In genomic region chr9:14373726-14374125, GRCh38 we compare ENCODE assay signal across 17 cellular contexts. TPM values are rescaled to one million over a fixed set of nuclear protein-coding genes. Genes with fewer than 3 reads are reported as not detected.
DNase-seq lines count a peak whose midpoint lies in the region; ATAC-seq and TF ChIP-seq lines count a peak whose summit lies in the region.
"Had no signal": no experiment of that assay in that cellular context is flagged by ENCODE, and none has a peak within 500 bp of the region (broad histone marks: within the 10 kb centered on the region; RNA-seq: fewer than 3 reads in every experiment).

No MANE protein-coding gene starts in this region.

- TF ChIP-seq CTCF in endothelial cell (IDR thresholded peaks at IDR 0.05; ENCODE audit: unreplicated experiment) (no peak), mesothelial cell of epicardium (IDR thresholded peaks at IDR 0.05; ENCODE audit: unreplicated experiment) (no peak)

- no peak overlapping the region for H3K9ac ChIP-seq in SK-N-MC (ENCODE audit: insufficient read length)

- no peaks in the 10 kb centered on the region for H3K9me3 ChIP-seq in SK-N-MC (ENCODE audit: low read depth, low read length)

- H3K27ac Mint-ChIP-seq in endothelial cell (ENCODE audit: unreplicated experiment) (peak overlapping the region; percentile 97), mesothelial cell of epicardium (peak overlapping the region; percentile 97)
- H3K27ac Mint-ChIP-seq: B cell; effector memory CD8-positive, alpha-beta T cell had no signal

- no peak for ATAC-seq in left cardiac atrium
- ATAC-seq: effector memory CD8-positive, alpha-beta T cell had no signal

- no peaks in the 10 kb centered on the region for H3K9me3 Mint-ChIP-seq in endothelial cell (ENCODE audit: unreplicated experiment)
- H3K9me3 Mint-ChIP-seq in mesothelial cell of epicardium = peaks cover 12% of the 10 kb centered on the region
- H3K9me3 Mint-ChIP-seq: effector memory CD8-positive, alpha-beta T cell had no signal

- no peak for DNase-seq in SK-N-MC (ENCODE audit: low read depth, low spot score)
- no peak for DNase-seq in endothelial cell (ENCODE audit: low spot score)
- DNase-seq in mesothelial cell of epicardium (ENCODE audit: low spot score in 2 of 2, unreplicated experiment in 2 of 2) = no peak
- no peak for DNase-seq in Kasumi-1 (lab: John Stamatoyannopoulos, UW)
- no peak for DNase-seq in LoVo (ENCODE audit: low spot score)
- DNase-seq in posterior cingulate gyrus = no peak
- DNase-seq in left cardiac atrium = no peak
- DNase-seq: activated gamma-delta T cell treated with Interleukin-2 at 50 U/mL for 16 hours; central memory CD4-positive, alpha-beta T cell; effector memory CD8-positive, alpha-beta T cell; EL; foreskin keratinocyte; NCI-H2171 treated with DMSO at 0.1 percent for 48 hours; Right ventricle myocardium superior; T-helper 2 cell; WERI-Rb-1 had no signal

- peak overlapping the region; percentile 12; the same call in 1 of the 2 replicates for H3K4me3 ChIP-seq in SK-N-MC

- H3K4me3 Mint-ChIP-seq in endothelial cell (ENCODE audit: unreplicated experiment) = no peak overlapping the region
- H3K4me3 Mint-ChIP-seq in mesothelial cell of epicardium = no peak overlapping the region
- H3K4me3 Mint-ChIP-seq: B cell; effector memory CD8-positive, alpha-beta T cell had no signal

- H3K36me3 ChIP-seq in SK-N-MC (ENCODE audit: insufficient read depth, low read length) = no peaks in the 10 kb centered on the region
- H3K36me3 ChIP-seq: WERI-Rb-1 had no signal

- H3K36me3 Mint-ChIP-seq in endothelial cell (ENCODE audit: low read depth, unreplicated experiment) (no peaks in the 10 kb centered on the region), mesothelial cell of epicardium (peaks cover 10% of the 10 kb centered on the region)

- peak overlapping the region; percentile 4 for H3K27ac ChIP-seq in SK-N-MC
- H3K27ac ChIP-seq: foreskin keratinocyte, WERI-Rb-1 had no signal

- intact Hi-C loops in posterior cingulate gyrus (cut with DNase I) (no loop called here), left cardiac atrium (cut with DNase I) (no loop called here)

- H3K27me3 Mint-ChIP-seq in endothelial cell (ENCODE audit: unreplicated experiment) (no peaks in the 10 kb centered on the region), mesothelial cell of epicardium (ENCODE audit: low read depth) (no peaks in the 10 kb centered on the region)

- peaks cover 25% of the 10 kb centered on the region for H3K4me1 Mint-ChIP-seq in endothelial cell (ENCODE audit: unreplicated experiment)
- peaks cover 50% of the 10 kb centered on the region for H3K4me1 Mint-ChIP-seq in mesothelial cell of epicardium
- H3K4me1 Mint-ChIP-seq: B cell had no signal

RNA-seq across cellular contexts. Expression of gene NFIB, which starts 59.8 kb away (rescaled TPM):
- total RNA-seq in endothelial cell (ENCODE audit: unreplicated experiment) (120 TPM), mesothelial cell of epicardium (213 to 237 TPM (median 230 TPM) in 3 replicates), left cardiac atrium (100 to 1,000 TPM; 110 to 118 TPM)
- total RNA-seq: B cell had no signal
